17 cellular contexts compared by ENCODE assay signal in genomic region chr11:2687223-2687530, GRCh38. TPM values are rescaled to one million over a fixed set of nuclear protein-coding genes. Genes with fewer than 3 reads are reported as not detected.
A peak's percentile ranks its signal among the peaks of the same experiment; 100 is the strongest.
DNase-seq lines count a peak whose midpoint lies in the region; ATAC-seq, FAIRE-seq and TF ChIP-seq lines count a peak whose summit lies in the region.
"Had no signal": no experiment of that assay in that cellular context is flagged by ENCODE, and none has a peak within 500 bp of the region (broad histone marks: within the 10 kb centered on the region; RNA-seq: fewer than 3 reads in every experiment).

No MANE protein-coding gene starts in this region.

- H2AFZ ChIP-seq in HepG2 (ENCODE audit: low read length), result no peak overlapping the region
- H2AFZ ChIP-seq: PC-9 had no signal

- no peaks in the 10 kb centered on the region for H3K9me3 Mint-ChIP-seq in activated naive CD4-positive, alpha-beta T cell treated with anti-CD3 and anti-CD28 coated beads for 36 hours

- in situ Hi-C loops in HepG2 (cut with HindIII; ENCODE audit: extremely low pct_ligation_motif_present, low pct_unique_long_range_greater_than_20kb), result no loop called here

- H3K4me1 Mint-ChIP-seq in activated naive CD4-positive, alpha-beta T cell treated with anti-CD3 and anti-CD28 coated beads for 36 hours (ENCODE audit: low read depth), result no peaks in the 10 kb centered on the region

- TF ChIP-seq CTCF in RWPE2 (IDR thresholded peaks at IDR 0.05; ENCODE audit: poor library complexity, severe bottlenecking), result no peak
- TF ChIP-seq CTCF in HepG2 (CRISPR knock-in tag; IDR thresholded peaks at IDR 0.05), result no peak

- peak; percentile 36 for DNase-seq in activated effector memory CD4-positive, alpha-beta T cell treated with anti-CD3 and anti-CD28 coated beads, Interleukin-2, amount 50 U/mL, for 16 hours
- DNase-seq in activated effector memory CD4-positive, alpha-beta T cell treated with Interleukin-2 at 50 U/mL for 16 hours, result no peak
- DNase-seq in RWPE2 (ENCODE audit: low spot score), result peak; percentile 9
- no peak for DNase-seq in HepG2 (ENCODE audit: low spot score)
- peak; percentile 42 for DNase-seq in sciatic nerve (ENCODE audit: low spot score)
- DNase-seq in activated naive CD4-positive, alpha-beta T cell treated with anti-CD3 and anti-CD28 coated beads for 36 hours, result no peak
- DNase-seq in NCI-H524 (lab: John Stamatoyannopoulos, UW), result no peak
- DNase-seq in left lobe of liver (ENCODE audit: low spot score), result no peak
- DNase-seq: C1 segment of cervical spinal cord, DMS 273 treated with DMSO at 0.1 percent for 48 hours, GOT3, KG1, NCI-H1417 treated with DMSO at 0.1 percent for 48 hours, NCI-H1930, PC-9, SHP77 treated with DMSO at 0.1 percent for 48 hours had no signal

- H3K4me3 ChIP-seq in RWPE2 (ENCODE audit: severe bottlenecking), result no peak overlapping the region
- H3K4me3 ChIP-seq in HepG2 (replicated peaks in 1 of 3; ENCODE audit: insufficient read depth in 1 of 3, low read depth in 2 of 3, low read length in 3 of 3), result no peak overlapping the region
- H3K4me3 ChIP-seq: PC-9 had no signal

- H3K9me3 ChIP-seq in RWPE2 (ENCODE audit: severe bottlenecking) (no peaks in the 10 kb centered on the region), HepG2 (ENCODE audit: low read length) (no peaks in the 10 kb centered on the region)

- ATAC-seq in RWPE2 (ENCODE audit: low read depth), result no peak; the same call in 2 of the 3 replicates
- no peak; the same call in 2 of the 3 replicates for ATAC-seq in HepG2
- ATAC-seq in sciatic nerve, result no peak
- no peak for ATAC-seq in left lobe of liver

- peaks cover 100% of the 10 kb centered on the region for H3K79me2 ChIP-seq in HepG2 (ENCODE audit: insufficient read depth, low read length)

- H3K27ac ChIP-seq in RWPE2 (ENCODE audit: poor library complexity, severe bottlenecking) (no peak overlapping the region), HepG2 (ENCODE audit: extremely low read length, insufficient read depth, low read length) (peak overlapping the region; percentile 8)
- H3K27ac ChIP-seq: PC-9 had no signal

- no peaks in the 10 kb centered on the region for H3K36me3 Mint-ChIP-seq in activated naive CD4-positive, alpha-beta T cell treated with anti-CD3 and anti-CD28 coated beads for 36 hours (ENCODE audit: low read depth)

- H3K27ac Mint-ChIP-seq in activated naive CD4-positive, alpha-beta T cell treated with anti-CD3 and anti-CD28 coated beads for 36 hours, result no peak overlapping the region

- H3K36me3 ChIP-seq in RWPE2 (ENCODE audit: low read depth) (no peaks in the 10 kb centered on the region), HepG2 (replicated peaks in 1 of 2; ENCODE audit: control insufficient read depth in 1 of 2, insufficient read depth in 2 of 2, low read length in 2 of 2) (peaks cover 59 to 96% of the 10 kb centered on the region in 2 experiments)

- no peak overlapping the region for H3K9ac ChIP-seq in HepG2 (ENCODE audit: insufficient read depth, low read depth, low read length)

- intact Hi-C loops in HepG2 (cut with micrococcal nuclease; ENCODE audit: unreplicated experiment), result no loop called here
- intact Hi-C loops in sciatic nerve (cut with DNase I), result no loop called here
- intact Hi-C loops in activated naive CD4-positive, alpha-beta T cell treated with anti-CD3 and anti-CD28 coated beads for 36 hours (cut with micrococcal nuclease), result no loop called here

- no peaks in the 10 kb centered on the region for H3K4me1 ChIP-seq in RWPE2 (ENCODE audit: insufficient read depth, poor library complexity, severe bottlenecking)
- H3K4me1 ChIP-seq in HepG2 (ENCODE audit: insufficient read depth, low read length), result peaks cover 100% of the 10 kb centered on the region

- H3K4me2 ChIP-seq in HepG2 (ENCODE audit: low read depth, low read length), result no peak overlapping the region
- H3K4me2 ChIP-seq: PC-9 had no signal

- H3K27me3 ChIP-seq in RWPE2 (ENCODE audit: insufficient read depth, poor library complexity, severe bottlenecking) (no peaks in the 10 kb centered on the region), HepG2 (ENCODE audit: control insufficient read depth in 1 of 2, insufficient read depth in 2 of 2, low read length in 2 of 2) (no peaks in the 10 kb centered on the region)

- BruUV-seq in HepG2 (replicated peaks; lab: Mats Ljungman, UMichigan), result no TSS peak

- 86% methylated on average over 1 of the region's 1 CpG for WGBS in HepG2 (ENCODE audit: low lambda C conversion rate)

- TF ChIP-seq RAD21 in HepG2 (CRISPR knock-in tag; IDR thresholded peaks at IDR 0.05), result no peak

- CTCF ChIA-PET in HepG2 (lab: Yijun Ruan, JAX; ENCODE audit: low intra/inter-chr PET ratio, low total read pairs), result no interaction called here
- CTCF ChIA-PET in activated naive CD4-positive, alpha-beta T cell treated with anti-CD3 and anti-CD28 coated beads for 36 hours (lab: Charles Lee), result no interaction called here

- H4K20me1 ChIP-seq in HepG2 (ENCODE audit: insufficient read depth, low read length), result peaks cover 100% of the 10 kb centered on the region

- POLR2A ChIA-PET in HepG2 (lab: Yijun Ruan, JAX), result interaction anchor here (1.0 to 1.5 kb wide), 6 partner anchors 11 to 123 kb away, joined by 3 to 5 read pairs (median 3); partner anchors contain the start of gene KCNQ1OT1

- no peak overlapping the region for H3K4me3 Mint-ChIP-seq in activated naive CD4-positive, alpha-beta T cell treated with anti-CD3 and anti-CD28 coated beads for 36 hours

- no peaks in the 10 kb centered on the region for H3K27me3 Mint-ChIP-seq in activated naive CD4-positive, alpha-beta T cell treated with anti-CD3 and anti-CD28 coated beads for 36 hours (ENCODE audit: low read depth)

- no peak for TF ChIP-seq EP300 in HepG2 (IDR thresholded peaks at IDR 0.05; ENCODE audit: low read depth in 2 of 2, low read length in 2 of 2)
- no peak for TF ChIP-seq EP300 in HepG2 (CRISPR knock-in tag; IDR thresholded peaks at IDR 0.05; ENCODE audit: borderline replicate concordance)

- no peak for TF ChIP-seq POLR2A in HepG2 (IDR thresholded peaks at IDR 0.05; ENCODE audit: insufficient read depth in 1 of 2, low read depth in 2 of 2, low read length in 2 of 2)

- no peak for FAIRE-seq in HepG2 (lab: Jason Lieb, UNC)
- FAIRE-seq: GM12892 had no signal

TF ChIP-seq in HepG2, 621 proteins besides CTCF, POLR2A, EP300 and RAD21 (continues in another document):
- TF ChIP-seq NR2F1 (CRISPR knock-in tag; IDR thresholded peaks at IDR 0.05) (0 out of 4 replicates have a peak, but pooled peaks of 1 of the 2 experiments have one; percentile 13), ZNF317 (CRISPR knock-in tag; IDR thresholded peaks at IDR 0.05) (no peak), ZNF768 (CRISPR knock-in tag; IDR thresholded peaks at IDR 0.05) (no peak), ZZZ3 (CRISPR knock-in tag; IDR thresholded peaks at IDR 0.05; ENCODE audit: borderline replicate concordance) (no peak), SRSF1 (optimal IDR thresholded peaks at IDR 0.05; ENCODE audit: low read depth, low read length) (peak; percentile 20), U2AF1 (optimal IDR thresholded peaks at IDR 0.05; ENCODE audit: low read depth, low read length) (peak; percentile 30), ZNF496 (CRISPR knock-in tag; IDR thresholded peaks at IDR 0.05; ENCODE audit: insufficient replicate concordance) (no peak), GATA4 (IDR thresholded peaks at IDR 0.05; ENCODE audit: borderline replicate concordance, low read depth) (no peak), DPF2 (CRISPR knock-in tag; IDR thresholded peaks at IDR 0.05; ENCODE audit: borderline replicate concordance, low read depth) (no peak), ZNF101 (CRISPR knock-in tag; IDR thresholded peaks at IDR 0.05; ENCODE audit: borderline replicate concordance, low read depth) (no peak), ESRRA (CRISPR knock-in tag; IDR thresholded peaks at IDR 0.05; ENCODE audit: low read depth) (no peak)
- TF ChIP-seq, protein P1, sequence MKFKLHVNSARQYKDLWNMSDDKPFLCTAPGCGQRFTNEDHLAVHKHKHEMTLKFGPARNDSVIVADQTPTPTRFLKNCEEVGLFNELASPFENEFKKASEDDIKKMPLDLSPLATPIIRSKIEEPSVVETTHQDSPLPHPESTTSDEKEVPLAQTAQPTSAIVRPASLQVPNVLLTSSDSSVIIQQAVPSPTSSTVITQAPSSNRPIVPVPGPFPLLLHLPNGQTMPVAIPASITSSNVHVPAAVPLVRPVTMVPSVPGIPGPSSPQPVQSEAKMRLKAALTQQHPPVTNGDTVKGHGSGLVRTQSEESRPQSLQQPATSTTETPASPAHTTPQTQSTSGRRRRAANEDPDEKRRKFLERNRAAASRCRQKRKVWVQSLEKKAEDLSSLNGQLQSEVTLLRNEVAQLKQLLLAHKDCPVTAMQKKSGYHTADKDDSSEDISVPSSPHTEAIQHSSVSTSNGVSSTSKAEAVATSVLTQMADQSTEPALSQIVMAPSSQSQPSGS (CRISPR knock-in tag; IDR thresholded peaks at IDR 0.05), result no peak

RNA-seq across cellular contexts. Expression of gene KCNQ1OT1, which starts 12.6 kb away (rescaled TPM):
- total RNA-seq in HepG2 (2016; rRNA removed; fragmentation: Illumina TruSeq; extraction: Trizol) (2.5 and 18.9 TPM in 2 replicates), sciatic nerve (7.2 TPM), left lobe of liver (1.2 TPM)
- 0.30 and 0.35 TPM in 2 replicates for total RNA-seq in HepG2 (2016; cell fraction: cytosol; rRNA removed; fragmentation: Illumina TruSeq; extraction: Trizol; ENCODE audit: low read depth)
- 2.0 and 16.5 TPM in 2 replicates for total RNA-seq in HepG2 (2016; cell fraction: insoluble cytoplasmic fraction; rRNA removed; fragmentation: Illumina TruSeq; extraction: Trizol)
- total RNA-seq in HepG2 (2016; cell fraction: membrane; rRNA removed; fragmentation: Illumina TruSeq; extraction: Trizol), result 0.90 and 1.1 TPM in 2 replicates
- total RNA-seq in HepG2 (2016; cell fraction: nucleus; rRNA removed; fragmentation: Illumina TruSeq; extraction: Trizol), result 66.8 and 83.4 TPM in 2 replicates
- polyA plus RNA-seq in HepG2 (2011; rRNA removed), result 1.3 TPM in 2 replicates
- polyA plus RNA-seq in HepG2 (2011; cell fraction: cytosol; rRNA removed), result 0.05 TPM in 2 replicates
- 11.8 and 14.7 TPM in 2 replicates for polyA plus RNA-seq in HepG2 (2011; cell fraction: nucleus; rRNA removed)
- 1.9 and 2.0 TPM in 2 replicates for polyA plus RNA-seq in HepG2 (2012)
- polyA plus RNA-seq in HepG2 (2016; cell fraction: cytosol; fragmentation: Illumina TruSeq; extraction: Trizol; ENCODE audit: low read depth), result 0.01 and 0.02 TPM in 2 replicates
- polyA plus RNA-seq in HepG2 (2016; cell fraction: insoluble cytoplasmic fraction; fragmentation: Illumina TruSeq; extraction: Trizol; ENCODE audit: low read depth), result 0.15 and 0.17 TPM in 2 replicates
- polyA plus RNA-seq in HepG2 (2016; cell fraction: membrane; fragmentation: Illumina TruSeq; extraction: Trizol; ENCODE audit: low read depth), result 0.03 and 0.06 TPM in 2 replicates
- 8.4 and 10.5 TPM in 2 replicates for polyA plus RNA-seq in HepG2 (2016; cell fraction: nucleus; fragmentation: Illumina TruSeq; extraction: Trizol; ENCODE audit: insufficient read depth, low read depth)
- 0.05 and 36.1 TPM in 2 replicates for polyA minus RNA-seq in HepG2 (2011; rRNA and poly(A)+ RNA removed; ENCODE audit: low replicate concordance)
- polyA minus RNA-seq in HepG2 (2011; cell fraction: cytosol; rRNA and poly(A)+ RNA removed), result 0.79 and 0.97 TPM in 2 replicates
- polyA minus RNA-seq in HepG2 (2011; cell fraction: nucleus; rRNA and poly(A)+ RNA removed), result 112 and 125 TPM in 2 replicates
- under 1 TPM; 0.17 to 0.20 TPM for total RNA-seq in activated naive CD4-positive, alpha-beta T cell treated with anti-CD3 and anti-CD28 coated beads for 36 hours

Comparison
In these comparisons a context has a peak if more than half of its experiments do, and no peak if none do; other contexts are left out.
1. DNase-seq: peak in activated effector memory CD4-positive, alpha-beta T cell treated with anti-CD3 and anti-CD28 coated beads, Interleukin-2, amount 50 U/mL, for 16 hours (single experiment), RWPE2 (single experiment) and sciatic nerve (single experiment); none in activated effector memory CD4-positive, alpha-beta T cell treated with Interleukin-2 at 50 U/mL for 16 hours (single experiment), HepG2 (single experiment), activated naive CD4-positive, alpha-beta T cell treated with anti-CD3 and anti-CD28 coated beads for 36 hours (single experiment), NCI-H524 (0 of 2) and left lobe of liver (single experiment).